Comparison of ENCODE assay signal across 1 cellular context in genomic region chr2:30191831-30192271, GRCh38.
TF ChIP-seq lines count a peak whose summit lies in the region.

No MANE protein-coding gene starts in this region.

TF ChIP-seq in H1, 55 proteins besides CTCF, POLR2A, EP300 and RAD21:
- TF ChIP-seq EGR1 (IDR thresholded peaks at IDR 0.05; ENCODE audit: borderline replicate concordance, low read depth, low read length): no peak
- TF ChIP-seq BACH1 (IDR thresholded peaks at IDR 0.05; ENCODE audit: low read length): no peak
- TF ChIP-seq CBX5 (IDR thresholded peaks at IDR 0.05; ENCODE audit: low read depth, low read length): no peak
TF ChIP-seq in H1: peak in this region for 0.
